In the genomic region with DNA sequence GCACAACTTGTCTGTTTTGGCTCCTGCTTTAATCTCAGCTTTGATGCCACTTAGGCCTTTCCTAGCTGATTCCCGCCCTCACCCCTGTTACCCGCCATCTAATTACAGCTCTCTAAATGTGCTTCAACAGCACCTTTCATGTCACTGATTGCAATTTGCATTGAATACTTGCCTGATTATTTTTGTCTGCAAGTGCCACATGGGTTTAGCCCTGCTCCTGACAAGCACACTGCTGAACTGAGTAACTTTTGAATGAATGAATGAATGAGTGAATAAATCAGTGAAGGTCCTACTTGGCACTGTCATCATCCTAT, we compare ENCODE assay signal across 8 cellular contexts. TPM values are rescaled to one million over a fixed set of nuclear protein-coding genes. Genes with fewer than 3 reads are reported as not detected.
DNase-seq lines count a peak whose midpoint lies in the region; ATAC-seq and TF ChIP-seq lines count a peak whose summit lies in the region.

No MANE protein-coding gene starts in this region.

- DNase-seq in NCI-H1417 (lab: John Stamatoyannopoulos, UW) = peak in 2 of 3 experiments; percentile 64 to 71
- DNase-seq in NCI-H1417 treated with DMSO at 0.1 percent for 48 hours (lab: John Stamatoyannopoulos, UW) = no peak
- no peak for DNase-seq in T-helper 2 cell treated with Interferon-gamma antibody and Interleukin-4, amounts not matched to agents 5 μg/mL and 100 μg/mL, for 36 hours (ENCODE audit: low spot score)
- no peak for DNase-seq in glutamatergic neuron
- no peak for DNase-seq in stimulated activated effector memory CD8-positive, alpha-beta T cell treated with anti-CD3 and anti-CD28 coated beads, Interleukin-12 subunit alpha, Interleukin-12 subunit beta, amount 100 ng/mL, for 72 hours (ENCODE audit: low spot score in 2 of 2)
- DNase-seq in GM10248 (ENCODE audit: extremely low spot score) = no peak
- no peak for DNase-seq in cerebellar cortex (ENCODE audit: low spot score)
- no peak for DNase-seq in stimulated activated CD4-positive, alpha-beta T cell treated with anti-CD3 and anti-CD28 coated beads, Interleukin-15, amount 100 ng/mL, for 24 hours

- peak overlapping the region; percentile 22 for H3K27ac Mint-ChIP-seq in T-helper 2 cell treated with Interferon-gamma antibody and Interleukin-4, amounts not matched to agents 5 μg/mL and 100 μg/mL, for 36 hours
- H3K27ac Mint-ChIP-seq in glutamatergic neuron (ENCODE audit: unreplicated experiment) = peak overlapping the region; percentile 36
- H3K27ac Mint-ChIP-seq in stimulated activated effector memory CD8-positive, alpha-beta T cell treated with anti-CD3 and anti-CD28 coated beads, Interleukin-12 subunit alpha, Interleukin-12 subunit beta, amount 100 ng/mL, for 72 hours = no peak overlapping the region

- H3K36me3 Mint-ChIP-seq in T-helper 2 cell treated with Interferon-gamma antibody and Interleukin-4, amounts not matched to agents 5 μg/mL and 100 μg/mL, for 36 hours (ENCODE audit: low read depth) = peaks cover 3% of the 10 kb centered on the region
- peaks cover 3% of the 10 kb centered on the region for H3K36me3 Mint-ChIP-seq in glutamatergic neuron (ENCODE audit: unreplicated experiment)
- H3K36me3 Mint-ChIP-seq in stimulated activated effector memory CD8-positive, alpha-beta T cell treated with anti-CD3 and anti-CD28 coated beads, Interleukin-12 subunit alpha, Interleukin-12 subunit beta, amount 100 ng/mL, for 72 hours = no peaks in the 10 kb centered on the region

- POLR2A ChIA-PET in GM10248 (lab: Yijun Ruan, JAX) = no interaction called here

- CTCF ChIA-PET in GM10248 (lab: Yijun Ruan, JAX) = interaction anchor here (1.2 to 5.1 kb wide), 4 partner anchors 11 to 123 kb away, joined by 4 to 35 read pairs (median 5); no protein-coding TSS in a partner anchor

- ATAC-seq in stimulated activated effector memory CD8-positive, alpha-beta T cell treated with anti-CD3 and anti-CD28 coated beads, Interleukin-12 subunit alpha, Interleukin-12 subunit beta, amount 100 ng/mL, for 72 hours = peak; percentile 1

- no peaks in the 10 kb centered on the region for H3K9me3 Mint-ChIP-seq in T-helper 2 cell treated with Interferon-gamma antibody and Interleukin-4, amounts not matched to agents 5 μg/mL and 100 μg/mL, for 36 hours
- H3K9me3 Mint-ChIP-seq in glutamatergic neuron (ENCODE audit: unreplicated experiment) = peaks cover 8% of the 10 kb centered on the region
- no peaks in the 10 kb centered on the region for H3K9me3 Mint-ChIP-seq in stimulated activated effector memory CD8-positive, alpha-beta T cell treated with anti-CD3 and anti-CD28 coated beads, Interleukin-12 subunit alpha, Interleukin-12 subunit beta, amount 100 ng/mL, for 72 hours

- peak overlapping the region; percentile 76 for H3K4me3 Mint-ChIP-seq in T-helper 2 cell treated with Interferon-gamma antibody and Interleukin-4, amounts not matched to agents 5 μg/mL and 100 μg/mL, for 36 hours
- H3K4me3 Mint-ChIP-seq in glutamatergic neuron (ENCODE audit: unreplicated experiment) = peak overlapping the region; percentile 80
- H3K4me3 Mint-ChIP-seq in stimulated activated effector memory CD8-positive, alpha-beta T cell treated with anti-CD3 and anti-CD28 coated beads, Interleukin-12 subunit alpha, Interleukin-12 subunit beta, amount 100 ng/mL, for 72 hours = peak overlapping the region; percentile 82

- TF ChIP-seq CTCF in glutamatergic neuron (IDR thresholded peaks at IDR 0.05; ENCODE audit: partially characterized antibody, unreplicated experiment) = no peak
- TF ChIP-seq CTCF in GM10248 (IDR thresholded peaks at IDR 0.05; ENCODE audit: control extremely low read depth, extremely low read depth, low read depth, missing control alignments) = no peak

- peaks cover 63% of the 10 kb centered on the region for H3K27me3 Mint-ChIP-seq in T-helper 2 cell treated with Interferon-gamma antibody and Interleukin-4, amounts not matched to agents 5 μg/mL and 100 μg/mL, for 36 hours (ENCODE audit: low read depth)
- peaks cover 11% of the 10 kb centered on the region for H3K27me3 Mint-ChIP-seq in glutamatergic neuron (ENCODE audit: unreplicated experiment)

- peaks cover 23% of the 10 kb centered on the region for H3K4me1 Mint-ChIP-seq in T-helper 2 cell treated with Interferon-gamma antibody and Interleukin-4, amounts not matched to agents 5 μg/mL and 100 μg/mL, for 36 hours (ENCODE audit: low read depth)
- peaks cover 24% of the 10 kb centered on the region for H3K4me1 Mint-ChIP-seq in glutamatergic neuron (ENCODE audit: low read depth, unreplicated experiment)
- peaks cover 19% of the 10 kb centered on the region for H3K4me1 Mint-ChIP-seq in stimulated activated effector memory CD8-positive, alpha-beta T cell treated with anti-CD3 and anti-CD28 coated beads, Interleukin-12 subunit alpha, Interleukin-12 subunit beta, amount 100 ng/mL, for 72 hours

RNA-seq across cellular contexts. Expression of gene DCBLD1, which starts 0.6 kb away (rescaled TPM):
- total RNA-seq in glutamatergic neuron (ENCODE audit: unreplicated experiment) = 25.1 TPM

RNA-seq across cellular contexts. Expression of gene ROS1, which starts 56.1 kb away (rescaled TPM):
- total RNA-seq in glutamatergic neuron (ENCODE audit: unreplicated experiment) = not detected

Comparison
In these comparisons a context has a peak if more than half of its experiments do, and no peak if none do; other contexts are left out.
1. DNase-seq: peak in NCI-H1417 (2 of 3); none in NCI-H1417 treated with DMSO at 0.1 percent for 48 hours (single experiment), T-helper 2 cell treated with Interferon-gamma antibody and Interleukin-4, amounts not matched to agents 5 μg/mL and 100 μg/mL, for 36 hours (single experiment), glutamatergic neuron (single experiment), stimulated activated effector memory CD8-positive, alpha-beta T cell treated with anti-CD3 and anti-CD28 coated beads, Interleukin-12 subunit alpha, Interleukin-12 subunit beta, amount 100 ng/mL, for 72 hours (0 of 2), GM10248 (single experiment), cerebellar cortex (single experiment) and stimulated activated CD4-positive, alpha-beta T cell treated with anti-CD3 and anti-CD28 coated beads, Interleukin-15, amount 100 ng/mL, for 24 hours (single experiment).
2. Peak in every context shown above with its lines, with median percentiles within 50 percentile points of each other: H3K4me3 Mint-ChIP-seq.